ENCODE assay signal across 19 cellular contexts in the genomic region with DNA sequence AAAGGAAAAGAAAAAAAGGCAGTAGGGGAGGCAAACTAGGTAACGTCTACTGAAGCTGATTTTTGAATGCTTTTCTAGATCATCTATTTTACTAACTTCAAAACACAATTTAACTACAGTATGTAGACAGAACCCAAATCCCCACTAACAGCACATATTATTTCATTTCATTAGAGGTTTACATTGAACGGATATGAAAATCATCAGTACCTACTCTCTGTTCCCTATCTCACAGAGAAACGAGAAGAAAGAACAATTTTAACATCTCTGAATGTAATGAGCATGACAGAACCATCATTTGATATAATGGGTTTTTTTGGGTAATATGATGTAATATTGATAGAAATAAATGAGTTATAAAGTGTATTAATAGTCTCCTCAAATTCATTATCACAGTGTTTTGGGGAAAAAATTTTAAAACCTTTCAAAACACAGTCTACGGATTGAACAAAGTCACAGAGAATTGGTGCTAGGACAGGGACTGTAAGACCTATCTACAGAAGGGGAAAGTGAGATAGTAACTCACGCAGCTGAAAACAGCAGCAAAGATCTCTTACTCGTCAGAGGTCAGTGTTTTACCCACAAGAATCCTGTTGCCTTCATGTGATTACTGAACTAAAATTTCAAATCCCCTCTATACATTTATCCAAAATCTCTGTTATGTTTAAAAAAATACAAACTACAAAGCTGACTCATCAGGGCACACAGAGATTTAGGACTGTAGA.
A peak's percentile ranks its signal among the peaks of the same experiment; 100 is the strongest.
DNase-seq lines count a peak whose midpoint lies in the region; ATAC-seq and TF ChIP-seq lines count a peak whose summit lies in the region.
"Had no signal": no experiment of that assay in that cellular context is flagged by ENCODE, and none has a peak within 500 bp of the region (broad histone marks: within the 10 kb centered on the region; RNA-seq: fewer than 3 reads in every experiment).

No MANE protein-coding gene starts in this region.

- H3K4me3 ChIP-seq in OCI-LY1 (ENCODE audit: low read depth, low read length, poor library complexity, severe bottlenecking) = no peak overlapping the region
- no peak overlapping the region for H3K4me3 ChIP-seq in effector memory CD4-positive, alpha-beta T cell (ENCODE audit: insufficient read depth, low read depth, low read length, poor library complexity, severe bottlenecking)
- no peak overlapping the region for H3K4me3 ChIP-seq in hepatocyte
- H3K4me3 ChIP-seq: BLaER1, K562 had no signal

- H3K27me3 Mint-ChIP-seq in type B pancreatic cell = no peaks in the 10 kb centered on the region

- ATAC-seq in GM18511 (IDR thresholded peaks at IDR 0.05; ENCODE audit: unreplicated experiment) (peak; percentile 75), GM19468 (IDR thresholded peaks at IDR 0.05; ENCODE audit: extremely low read depth, unreplicated experiment) (peak; percentile 51), HG02870 (IDR thresholded peaks at IDR 0.05; ENCODE audit: unreplicated experiment) (peak; percentile 78)
- ATAC-seq: CD8-positive, alpha-beta T cell; K562; Panc1; Right ventricle myocardium inferior had no signal

- no peaks in the 10 kb centered on the region for H3F3A ChIP-seq in OCI-LY1 (ENCODE audit: insufficient read depth, low read length)

- H3K9me2 ChIP-seq in OCI-LY1 (ENCODE audit: low read depth, low read length) (no peaks in the 10 kb centered on the region), hepatocyte (replicated peaks; ENCODE audit: insufficient read depth) (no peaks in the 10 kb centered on the region)

- H3K27me3 ChIP-seq in OCI-LY1 (ENCODE audit: insufficient read depth, low read length) (no peaks in the 10 kb centered on the region), hepatocyte (no peaks in the 10 kb centered on the region)
- H3K27me3 ChIP-seq in effector memory CD4-positive, alpha-beta T cell (replicated peaks; ENCODE audit: control insufficient read depth, insufficient read depth, low read length, poor library complexity, severe bottlenecking) = no peaks in the 10 kb centered on the region
- H3K27me3 ChIP-seq: BLaER1 had no signal

- peaks cover 17% of the 10 kb centered on the region for H3K36me3 Mint-ChIP-seq in type B pancreatic cell

- TF ChIP-seq CTCF in OCI-LY1 (IDR thresholded peaks at IDR 0.05; ENCODE audit: low read length) = no peak
- TF ChIP-seq CTCF in type B pancreatic cell (conservative IDR thresholded peaks at IDR 0.05) = no peak
- TF ChIP-seq CTCF in hepatocyte (IDR thresholded peaks at IDR 0.05; ENCODE audit: poor library complexity) = no peak

- no peaks in the 10 kb centered on the region for H3K9me3 Mint-ChIP-seq in type B pancreatic cell
- H3K9me3 Mint-ChIP-seq: CD8-positive, alpha-beta T cell; T-helper 2 cell treated with Interferon-gamma antibody and Interleukin-4, amounts not matched to agents 5 μg/mL and 100 μg/mL, for 36 hours had no signal

- 0 out of 2 replicates have a peak overlapping the region, but pooled peaks have one; percentile 22 for H3K9ac ChIP-seq in OCI-LY1 (ENCODE audit: low read length)
- H3K9ac ChIP-seq: BLaER1 had no signal

- H3K27ac Mint-ChIP-seq in type B pancreatic cell = no peak overlapping the region
- H3K27ac Mint-ChIP-seq: CD8-positive, alpha-beta T cell; T-helper 2 cell treated with Interferon-gamma antibody and Interleukin-4, amounts not matched to agents 5 μg/mL and 100 μg/mL, for 36 hours had no signal

- H2AFZ ChIP-seq in OCI-LY1 (ENCODE audit: low read length) (no peak overlapping the region), hepatocyte (no peak overlapping the region)

- H3K27ac ChIP-seq in OCI-LY1 (ENCODE audit: low read depth, low read length, poor library complexity, severe bottlenecking) = peak overlapping the region; percentile 15
- no peak overlapping the region for H3K27ac ChIP-seq in effector memory CD4-positive, alpha-beta T cell (ENCODE audit: insufficient read depth, low read length, poor library complexity, severe bottlenecking)
- no peak overlapping the region for H3K27ac ChIP-seq in hepatocyte
- H3K27ac ChIP-seq: BLaER1 had no signal

- H3K4me2 ChIP-seq in OCI-LY1 (ENCODE audit: low read length) (peak overlapping the region; percentile 23), hepatocyte (no peak overlapping the region)
- H3K4me2 ChIP-seq: BLaER1 had no signal

- H3K36me3 ChIP-seq in OCI-LY1 (ENCODE audit: insufficient read depth, low read length) (peaks cover 34% of the 10 kb centered on the region; the same call in 1 of the 2 replicates), hepatocyte (replicated peaks; ENCODE audit: insufficient read depth, low read depth) (no peaks in the 10 kb centered on the region)
- H3K36me3 ChIP-seq in effector memory CD4-positive, alpha-beta T cell (ENCODE audit: control insufficient read depth, insufficient read depth, low read length) = peaks cover 17% of the 10 kb centered on the region

- no peak overlapping the region for H3K4me3 Mint-ChIP-seq in type B pancreatic cell
- H3K4me3 Mint-ChIP-seq: CD8-positive, alpha-beta T cell; T-helper 2 cell treated with Interferon-gamma antibody and Interleukin-4, amounts not matched to agents 5 μg/mL and 100 μg/mL, for 36 hours had no signal

- peaks cover 26% of the 10 kb centered on the region for H3K4me1 ChIP-seq in OCI-LY1 (ENCODE audit: insufficient read depth, low read length, severe bottlenecking)
- no peaks in the 10 kb centered on the region for H3K4me1 ChIP-seq in effector memory CD4-positive, alpha-beta T cell (ENCODE audit: control insufficient read depth, insufficient read depth, low read length, poor library complexity, severe bottlenecking)
- no peaks in the 10 kb centered on the region for H3K4me1 ChIP-seq in hepatocyte (ENCODE audit: insufficient read depth)

- H3K9me3 ChIP-seq in OCI-LY1 (ENCODE audit: low read length) (no peaks in the 10 kb centered on the region), hepatocyte (ENCODE audit: low read depth) (no peaks in the 10 kb centered on the region)
- H3K9me3 ChIP-seq in effector memory CD4-positive, alpha-beta T cell (ENCODE audit: control insufficient read depth, low read length) = no peaks in the 10 kb centered on the region
- H3K9me3 ChIP-seq: BLaER1 had no signal

- H4K20me1 ChIP-seq in OCI-LY1 (ENCODE audit: insufficient read depth, low read length) (no peaks in the 10 kb centered on the region), hepatocyte (ENCODE audit: insufficient read depth, poor library complexity, severe bottlenecking) (no peaks in the 10 kb centered on the region)

- 93% methylated on average over 6 of the region's 6 CpGs for WGBS in hepatocyte (ENCODE audit: low lambda C conversion rate, missing lambda C conversion rate)

- no peaks in the 10 kb centered on the region for H3K4me1 Mint-ChIP-seq in type B pancreatic cell (ENCODE audit: unreplicated experiment)

- DNase-seq in type B pancreatic cell (ENCODE audit: extremely low spot score, unreplicated experiment) (no peak), hepatocyte (ENCODE audit: low spot score) (no peak), putamen (ENCODE audit: low spot score) (no peak)
- no peak for DNase-seq in effector memory CD4-positive, alpha-beta T cell
- DNase-seq: CD8-positive, alpha-beta T cell; DMS79; GOT3; NCI-H1436; NCI-H2029 treated with DMSO at 0.1 percent for 48 hours; NCI-H774 had no signal

- H3K79me2 ChIP-seq in OCI-LY1 (ENCODE audit: insufficient read depth, low read length) = no peaks in the 10 kb centered on the region
- no peaks in the 10 kb centered on the region for H3K79me2 ChIP-seq in hepatocyte
